8 cellular contexts compared by ENCODE assay signal in genomic region chr7:84194484-84195260, GRCh38. TPM values are rescaled to one million over a fixed set of nuclear protein-coding genes. Genes with fewer than 3 reads are reported as not detected.
DNase-seq lines count a peak whose midpoint lies in the region; ATAC-seq and TF ChIP-seq lines count a peak whose summit lies in the region.

Gene SEMA3A (minus strand): TSS chr7:84194789. CDS start chr7:84194586, 203 bp downstream.

- H3K79me2 ChIP-seq in SK-N-SH (ENCODE audit: insufficient read depth), result peaks cover 39% of the 10 kb centered on the region

- H4K20me1 ChIP-seq in IMR-90 (ENCODE audit: insufficient read depth, low read length) (no peaks in the 10 kb centered on the region), SK-N-SH (ENCODE audit: insufficient read depth) (no peaks in the 10 kb centered on the region)

- H3K4me1 ChIP-seq in IMR-90 (ENCODE audit: control insufficient read depth, insufficient read depth, low read length), result no peaks in the 10 kb centered on the region
- H3K4me1 ChIP-seq in SK-N-SH (ENCODE audit: control insufficient read depth in 1 of 2, insufficient read depth in 2 of 2, low read depth in 1 of 2, low read length in 1 of 2), result peaks cover 3 to 25% of the 10 kb centered on the region in 2 experiments; a peak in 2 of 4 replicates

- H2BK20ac ChIP-seq in IMR-90 (ENCODE audit: low read depth, low read length), result peak within 1 kb of the TSS; percentile 73

- peak within 1 kb of the TSS; percentile 71 for H4K91ac ChIP-seq in IMR-90 (ENCODE audit: insufficient read depth, low read depth, low read length)

- peak within 1 kb of the TSS; percentile 74 for H2BK120ac ChIP-seq in IMR-90 (ENCODE audit: low read depth, low read length)

- H3K9ac ChIP-seq in IMR-90 (ENCODE audit: low read depth, low read length) (peak within 1 kb of the TSS; percentile 96), SK-N-SH (peak within 1 kb of the TSS; percentile 77)

- H2BK15ac ChIP-seq in IMR-90 (ENCODE audit: low read depth, low read length), result peak within 1 kb of the TSS; percentile 85; the same call in 2 of the 3 replicates

- H3K14ac ChIP-seq in IMR-90 (replicated peaks; ENCODE audit: low read depth, low read length), result peak within 1 kb of the TSS; percentile 80

- H2BK5ac ChIP-seq in IMR-90 (ENCODE audit: low read depth, low read length, poor library complexity, severe bottlenecking), result peak within 1 kb of the TSS; percentile 92

- peak within 1 kb of the TSS; percentile 84 for H3K4me3 ChIP-seq in IMR-90 (ENCODE audit: insufficient read depth, low read depth, low read length)
- H3K4me3 ChIP-seq in SK-N-SH (ENCODE audit: low read depth in 2 of 2, low read length in 1 of 2), result peak within 1 kb of the TSS; percentile 67 to 79

- H3K27me3 Mint-ChIP-seq in stimulated activated memory B cell treated with anti-CD40 and anti-IgM and Interleukin-4, amounts not matched to agents 10 μg/mL and 1 μg/mL and 100 μg/mL, for 72 hours, result no peaks in the 10 kb centered on the region

- POLR2A ChIA-PET in IMR-90 (lab: Charles Lee; ENCODE audit: unreplicated experiment) (interaction anchor here (0.5 to 0.7 kb wide), 3 partner anchors 32 to 803 kb away, joined by 5 to 23 read pairs (median 8); no protein-coding TSS in a partner anchor), SK-N-SH (lab: Yijun Ruan, JAX) (no interaction called here)

- TF ChIP-seq CTCF in IMR-90 (conservative IDR thresholded peaks at IDR 0.05; ENCODE audit: low read depth, low read length), result 0 out of 2 replicates have a peak, but pooled peaks have one; percentile 6
- peak; percentile 39 for TF ChIP-seq CTCF in SK-N-SH (IDR thresholded peaks at IDR 0.05)

- BruUV-seq in IMR-90 (replicated peaks; lab: Mats Ljungman, UMichigan), result TSS peak; percentile 93

- H3K27ac Mint-ChIP-seq in stimulated activated memory B cell treated with anti-CD40 and anti-IgM and Interleukin-4, amounts not matched to agents 10 μg/mL and 1 μg/mL and 100 μg/mL, for 72 hours, result no peak within 1 kb of the TSS

- peak; percentile 73; the same call in 1 of the 2 replicates for TF ChIP-seq POLR2A in IMR-90 (IDR thresholded peaks at IDR 0.05; ENCODE audit: low read depth, low read length)

- peaks cover 13% of the 10 kb centered on the region for H3K4me1 Mint-ChIP-seq in stimulated activated memory B cell treated with anti-CD40 and anti-IgM and Interleukin-4, amounts not matched to agents 10 μg/mL and 1 μg/mL and 100 μg/mL, for 72 hours

- no peaks in the 10 kb centered on the region for H3K9me3 Mint-ChIP-seq in stimulated activated memory B cell treated with anti-CD40 and anti-IgM and Interleukin-4, amounts not matched to agents 10 μg/mL and 1 μg/mL and 100 μg/mL, for 72 hours

- intact Hi-C loops in IMR-90 (cut with micrococcal nuclease), result loop anchor here (1.0 to 10.0 kb wide), 9 partner anchors 107 to 827 kb away; no protein-coding TSS in a partner anchor

- H3K4me2 ChIP-seq in IMR-90 (ENCODE audit: low read depth, low read length) (peak within 1 kb of the TSS; percentile 68), SK-N-SH (peak within 1 kb of the TSS; percentile 79)

- ATAC-seq in IMR-90 (ENCODE audit: low read depth) (peak; percentile 68), GM21381 (IDR thresholded peaks at IDR 0.05; ENCODE audit: unreplicated experiment) (no peak), GM19035 (IDR thresholded peaks at IDR 0.05; ENCODE audit: unreplicated experiment) (no peak)
- ATAC-seq in stimulated activated memory B cell treated with anti-CD40 and anti-IgM and Interleukin-4, amounts not matched to agents 10 μg/mL and 1 μg/mL and 100 μg/mL, for 72 hours, result no peak

- H3K18ac ChIP-seq in IMR-90 (ENCODE audit: low read depth, low read length), result peak within 1 kb of the TSS; percentile 81

- H3K23ac ChIP-seq in IMR-90 (ENCODE audit: low read depth, low read length), result peak within 1 kb of the TSS; percentile 89

- peak within 1 kb of the TSS; percentile 75 for H3K4ac ChIP-seq in IMR-90 (ENCODE audit: low read depth, low read length)

- in situ Hi-C loops in IMR-90 (cut with MboI; ENCODE audit: low sequenced_read_pairs), result loop anchor here (10.0 kb wide), 2 partner anchors 210 to 830 kb away; no protein-coding TSS in a partner anchor

- no peaks in the 10 kb centered on the region for H3K9me3 ChIP-seq in IMR-90 (ENCODE audit: control insufficient read depth, insufficient read depth, low read length)
- no peaks in the 10 kb centered on the region for H3K9me3 ChIP-seq in SK-N-SH

- peak within 1 kb of the TSS; percentile 49 for H2AK9ac ChIP-seq in IMR-90 (replicated peaks; ENCODE audit: low read depth, low read length, poor library complexity)

- H3K4me3 Mint-ChIP-seq in stimulated activated memory B cell treated with anti-CD40 and anti-IgM and Interleukin-4, amounts not matched to agents 10 μg/mL and 1 μg/mL and 100 μg/mL, for 72 hours, result peak within 1 kb of the TSS; percentile 24

- H2AFZ ChIP-seq in IMR-90 (replicated peaks; ENCODE audit: low read length, poor library complexity) (peak within 1 kb of the TSS; percentile 86), SK-N-SH (ENCODE audit: low read depth) (peak within 1 kb of the TSS; percentile 90)

- H3K27ac ChIP-seq in IMR-90 (ENCODE audit: insufficient read depth, low read length) (peak within 1 kb of the TSS; percentile 88), SK-N-SH (ENCODE audit: low read depth in 2 of 2, low read length in 1 of 2) (peak within 1 kb of the TSS; percentile 1 to 74; a peak in 3 of 4 replicates)

- peaks cover 26% of the 10 kb centered on the region for H3F3A ChIP-seq in SK-N-SH (replicated peaks; ENCODE audit: insufficient read depth)

- H3K9me1 ChIP-seq in IMR-90 (ENCODE audit: insufficient read depth, low read length), result no peaks in the 10 kb centered on the region

- no CpG with 5 or more reads among the region's 15 CpGs for WGBS in IMR-90 (ENCODE audit: extremely low coverage in 2 of 2, insufficient read length in 1 of 2), 2 experiments
- 2% methylated on average over 15 of the region's 15 CpGs for WGBS in SK-N-SH (ENCODE audit: low lambda C conversion rate)

- TF ChIP-seq RAD21 in IMR-90 (IDR thresholded peaks at IDR 0.05; ENCODE audit: low read length) (no peak), SK-N-SH (IDR thresholded peaks at IDR 0.05; ENCODE audit: low read length) (no peak; the same call in 1 of the 2 replicates)

- DNase-seq in DMS79 treated with DMSO at 0.1 percent for 48 hours (lab: John Stamatoyannopoulos, UW), result peak; percentile 39
- peak; percentile 94 for DNase-seq in IMR-90
- peak; percentile 55 for DNase-seq in SK-N-SH
- peak; percentile 56 for DNase-seq in dedifferentiated amniotic fluid mesenchymal stem cell (ENCODE audit: extremely low spot score)
- peak; percentile 84 for DNase-seq in left kidney (ENCODE audit: low read depth, low spot score)

- H3K27me3 ChIP-seq in IMR-90 (ENCODE audit: control insufficient read depth, insufficient read depth, low read length), result no peaks in the 10 kb centered on the region
- no peaks in the 10 kb centered on the region for H3K27me3 ChIP-seq in SK-N-SH (ENCODE audit: insufficient read depth)

- peak within 1 kb of the TSS; percentile 20 to 70 for H4K8ac ChIP-seq in IMR-90 (ENCODE audit: low read depth in 2 of 2, low read length in 2 of 2)

- H4K5ac ChIP-seq in IMR-90 (ENCODE audit: low read depth, low read length), result peak within 1 kb of the TSS; percentile 78; the same call in 1 of the 2 replicates

- peak within 1 kb of the TSS; percentile 78 for H3K56ac ChIP-seq in IMR-90 (ENCODE audit: extremely low read depth, insufficient read depth, low read length)

- TF ChIP-seq EP300 in SK-N-SH (IDR thresholded peaks at IDR 0.05; ENCODE audit: borderline replicate concordance in 1 of 2, low read depth in 1 of 2, low read length in 1 of 2), result 0 out of 4 replicates have a peak, but pooled peaks of 1 of the 2 experiments have one; percentile 2

- H2AK5ac ChIP-seq in IMR-90 (ENCODE audit: low read depth, low read length), result 0 out of 2 replicates have a peak within 1 kb of the TSS, but pooled peaks have one; percentile 13

- H3K79me1 ChIP-seq in IMR-90 (ENCODE audit: low read depth in 1 of 2, low read length in 2 of 2), result no peaks in the 10 kb centered on the region

- H3K36me3 Mint-ChIP-seq in stimulated activated memory B cell treated with anti-CD40 and anti-IgM and Interleukin-4, amounts not matched to agents 10 μg/mL and 1 μg/mL and 100 μg/mL, for 72 hours, result no peaks in the 10 kb centered on the region

- CTCF ChIA-PET in IMR-90 (lab: Yijun Ruan, JAX) (interaction anchor here (0.6 to 1.0 kb wide), 5 partner anchors 40 to 1095 kb away, joined by 3 to 5 read pairs (median 4); no protein-coding TSS in a partner anchor), SK-N-SH (lab: Yijun Ruan, JAX) (interaction anchor here (0.9 to 1.8 kb wide), 6 partner anchors 13 to 1635 kb away, joined by 3 to 5 read pairs (median 4); no protein-coding TSS in a partner anchor)

- H3K36me3 ChIP-seq in IMR-90 (ENCODE audit: control insufficient read depth, insufficient read depth, low read length) (no peaks in the 10 kb centered on the region), SK-N-SH (replicated peaks in 1 of 2; ENCODE audit: control insufficient read depth in 1 of 2, insufficient read depth in 2 of 2, low read length in 1 of 2) (no peaks in the 10 kb centered on the region)

- dilution Hi-C loops in IMR-90 (cut with HindIII; ENCODE audit: low sequenced_read_pairs, unreplicated experiment), result no loop called here

- H3K9me2 ChIP-seq in SK-N-SH, result no peaks in the 10 kb centered on the region; the same call in 1 of the 2 replicates

TF ChIP-seq in IMR-90, 13 proteins besides CTCF, POLR2A, EP300 and RAD21 (continues in another document):
- 0 out of 2 replicates have a peak, but pooled peaks have one; percentile 13 for TF ChIP-seq FOS (IDR thresholded peaks at IDR 0.05; ENCODE audit: low read depth, low read length)
- TF ChIP-seq CEBPB (IDR thresholded peaks at IDR 0.05; ENCODE audit: low read depth, low read length), result peak; percentile 58; the same call in 1 of the 2 replicates
- TF ChIP-seq BHLHE40 (IDR thresholded peaks at IDR 0.05; ENCODE audit: low read depth, low read length), result peak; percentile 58; the same call in 1 of the 2 replicates

TF ChIP-seq in SK-N-SH, 30 proteins besides CTCF, POLR2A, EP300 and RAD21 (continues in another document):
- peak; percentile 63 for TF ChIP-seq MXI1 (IDR thresholded peaks at IDR 0.05; ENCODE audit: low read depth, low read length)
- TF ChIP-seq YY1 (IDR thresholded peaks at IDR 0.05; ENCODE audit: low read depth), result 0 out of 2 replicates have a peak, but pooled peaks have one; percentile 45
- TF ChIP-seq RFX5 (IDR thresholded peaks at IDR 0.05; ENCODE audit: low read length), result no peak
- TF ChIP-seq RCOR1 (IDR thresholded peaks at IDR 0.05; ENCODE audit: low read length), result no peak

RNA-seq across cellular contexts. Expression of gene SEMA3A, which starts in this region (rescaled TPM):
- 187 and 213 TPM in 2 replicates for total RNA-seq in IMR-90 (2012; rRNA removed)
- polyA plus RNA-seq in IMR-90 (2012; rRNA removed) (27.0 and 31.2 TPM in 2 replicates), SK-N-SH (2012; rRNA removed) (15.9 and 16.5 TPM in 2 replicates)
- 4.9 and 6.8 TPM in 2 replicates for polyA plus RNA-seq in IMR-90 (2012; cell fraction: cytosol; rRNA removed)
- 2.4 and 22.8 TPM in 2 replicates for polyA plus RNA-seq in IMR-90 (2012; cell fraction: nucleus; rRNA removed; ENCODE audit: low replicate concordance)
- polyA plus RNA-seq in SK-N-SH (2012; cell fraction: cytosol; rRNA removed), result 19.7 and 22.3 TPM in 2 replicates
- 9.0 and 20.4 TPM in 2 replicates for polyA plus RNA-seq in SK-N-SH (2012; cell fraction: nucleus; rRNA removed)

Comparison
In these comparisons a context has a peak if more than half of its experiments do, and no peak if none do; other contexts are left out.
1. DNase-seq: peak in every context shown above with its lines; median percentile 94 in IMR-90; 84 in left kidney; 56 in dedifferentiated amniotic fluid mesenchymal stem cell; 55 in SK-N-SH; 39 in DMS79 treated with DMSO at 0.1 percent for 48 hours.